In the genomic region with DNA sequence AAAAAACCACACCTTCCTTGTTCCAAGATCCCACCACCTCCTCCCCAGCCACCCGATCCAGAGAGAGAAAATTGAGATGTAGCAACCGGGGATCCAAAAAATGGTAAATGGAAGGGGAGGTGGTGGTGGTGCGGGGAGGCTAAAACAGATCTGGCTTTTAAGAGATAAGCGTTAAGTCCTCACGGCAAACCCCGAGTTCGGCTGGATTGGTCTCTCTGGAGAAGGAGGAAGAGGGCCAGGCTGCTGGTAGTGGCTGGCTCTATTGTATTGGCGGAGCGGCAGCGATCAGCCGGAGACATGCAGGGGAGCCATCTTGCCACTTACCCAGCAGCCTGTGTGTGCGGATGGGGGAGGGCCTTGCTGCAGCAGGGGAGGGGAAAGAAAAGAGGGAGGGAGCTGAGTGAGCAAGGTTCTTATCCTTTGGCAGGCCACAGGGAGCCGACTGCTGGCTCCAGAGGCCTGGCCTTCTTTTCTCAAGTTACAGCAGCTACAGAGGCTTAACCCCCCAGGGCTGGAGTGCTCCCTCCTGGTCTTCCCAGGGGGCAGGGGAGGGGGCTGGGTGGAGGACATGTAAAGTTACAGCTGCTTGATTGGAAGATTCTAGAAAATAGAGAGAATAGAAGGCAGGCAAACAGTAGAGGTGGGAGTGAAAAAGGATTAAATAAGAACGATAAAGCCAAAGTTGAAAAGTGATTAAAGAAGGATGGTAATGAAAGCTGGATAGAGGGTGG, we compare ENCODE assay signal across 8 cellular contexts. TPM values are rescaled to one million over a fixed set of nuclear protein-coding genes. Genes with fewer than 3 reads are reported as not detected.
DNase-seq lines count a peak whose midpoint lies in the region; ATAC-seq and TF ChIP-seq lines count a peak whose summit lies in the region.

No MANE protein-coding gene starts in this region.

- H3K79me2 ChIP-seq in smooth muscle cell (ENCODE audit: low read depth), result peaks cover 48% of the 10 kb centered on the region

- H3K9me3 ChIP-seq in body of pancreas (no peaks in the 10 kb centered on the region), iPS-20b (ENCODE audit: insufficient read depth, low read depth, low read length) (no peaks in the 10 kb centered on the region), smooth muscle cell (replicated peaks; ENCODE audit: low read depth) (no peaks in the 10 kb centered on the region)

- TF ChIP-seq POLR2A in GM18505 (IDR thresholded peaks at IDR 0.05; ENCODE audit: borderline replicate concordance, extremely low read depth, insufficient read depth, insufficient read length) (peak; percentile 83), body of pancreas (IDR thresholded peaks at IDR 0.05) (peak in 2 of 3 donors; percentile 60)

- H3K27ac ChIP-seq in body of pancreas (peak overlapping the region; percentile 41 to 86 (median 72)), iPS-20b (ENCODE audit: low read length) (peak overlapping the region; percentile 94), smooth muscle cell (ENCODE audit: low read depth) (peak overlapping the region; percentile 83)

- H3K4me1 ChIP-seq in body of pancreas, result peaks cover 28% of the 10 kb centered on the region
- H3K4me1 ChIP-seq in iPS-20b (ENCODE audit: insufficient read depth, low read length), result peaks cover 33% of the 10 kb centered on the region
- H3K4me1 ChIP-seq in smooth muscle cell (ENCODE audit: low read depth), result peaks cover 26% of the 10 kb centered on the region

- peaks cover 37% of the 10 kb centered on the region for H4K20me1 ChIP-seq in smooth muscle cell (ENCODE audit: low read depth)

- ATAC-seq in GM18505 (IDR thresholded peaks at IDR 0.05; ENCODE audit: unreplicated experiment), result no peak
- peak; percentile 68 for ATAC-seq in HG02938 (IDR thresholded peaks at IDR 0.05; ENCODE audit: unreplicated experiment)
- peak; percentile 93 for ATAC-seq in body of pancreas

- no peak overlapping the region for H2AFZ ChIP-seq in smooth muscle cell (ENCODE audit: low read depth)

- H3F3A ChIP-seq in smooth muscle cell (ENCODE audit: low read depth), result peaks cover 24% of the 10 kb centered on the region

- DNase-seq in SK-N-DZ (ENCODE audit: low spot score) (peak; percentile 92), body of pancreas (peak; percentile 83 to 92 (median 88)), smooth muscle cell (lab: John Stamatoyannopoulos, UW; ENCODE audit: unreplicated experiment) (no peak), NCI-H1436 (lab: John Stamatoyannopoulos, UW) (no peak), NCI-H2029 (lab: John Stamatoyannopoulos, UW) (no peak)

- TF ChIP-seq CTCF in body of pancreas (IDR thresholded peaks at IDR 0.05) (peak in 2 of 7 experiments; percentile 11 to 15), smooth muscle cell (IDR thresholded peaks at IDR 0.05; ENCODE audit: borderline replicate concordance, insufficient read depth, poor library complexity, severe bottlenecking) (no peak)

- peak overlapping the region; percentile 98 for H3K9ac ChIP-seq in iPS-20b (ENCODE audit: low read depth, low read length)
- peak overlapping the region; percentile 89 for H3K9ac ChIP-seq in smooth muscle cell (ENCODE audit: low read depth)

- peak overlapping the region; percentile 16 to 66 for H3K4me3 ChIP-seq in body of pancreas
- H3K4me3 ChIP-seq in iPS-20b (ENCODE audit: low read length), result peak overlapping the region; percentile 88
- peak overlapping the region; percentile 76 for H3K4me3 ChIP-seq in smooth muscle cell

- H3K36me3 ChIP-seq in body of pancreas (replicated peaks in 1 of 2; ENCODE audit: insufficient read depth in 1 of 2, low read depth in 2 of 2), result peaks cover 0 to 27% of the 10 kb centered on the region in 2 donors
- H3K36me3 ChIP-seq in iPS-20b (ENCODE audit: insufficient read depth, low read depth, low read length), result peaks cover 72% of the 10 kb centered on the region
- H3K36me3 ChIP-seq in smooth muscle cell (ENCODE audit: low read depth), result peaks cover 3% of the 10 kb centered on the region

- H3K4me2 ChIP-seq in smooth muscle cell, result peak overlapping the region; percentile 91

- 0 to 1% methylated on average over 14 of the region's 14 CpGs for WGBS in body of pancreas, 2 donors
- 2% methylated on average over 13 of the region's 14 CpGs for WGBS in smooth muscle cell (ENCODE audit: low lambda C conversion rate)

- H3K27me3 ChIP-seq in body of pancreas (no peaks in the 10 kb centered on the region), iPS-20b (ENCODE audit: insufficient read depth, low read length) (no peaks in the 10 kb centered on the region), smooth muscle cell (ENCODE audit: low read depth) (no peaks in the 10 kb centered on the region)

- intact Hi-C loops in body of pancreas (cut with DNase I), result no loop called here

RNA-seq across cellular contexts. Expression of a gene that starts 14.1 kb away (rescaled TPM):
- polyA plus RNA-seq in SK-N-DZ (2014; cell fraction: cytosol; rRNA removed), result 58.9 and 63.3 TPM in 2 replicates
- polyA plus RNA-seq in SK-N-DZ (2014; cell fraction: nucleus; rRNA removed), result 246 and 343 TPM in 2 replicates
- total RNA-seq in body of pancreas, result 1 to 10 TPM; 4.9 to 9.9 TPM
- total RNA-seq in smooth muscle cell, result 3.6 and 5.5 TPM in 2 replicates
- 6.9 and 8.0 TPM in 2 replicates for polyA plus RNA-seq in smooth muscle cell

RNA-seq across cellular contexts. Expression of a gene that starts 23.5 kb away (rescaled TPM):
- 79.3 and 83.7 TPM in 2 replicates for polyA plus RNA-seq in SK-N-DZ (2014; cell fraction: cytosol; rRNA removed)
- polyA plus RNA-seq in SK-N-DZ (2014; cell fraction: nucleus; rRNA removed), result 394 and 582 TPM in 2 replicates
- 100 to 1,000 TPM in 1 of 2 donors, 10 to 100 TPM in 1; 91.6 to 110 TPM for total RNA-seq in body of pancreas
- 64.5 and 69.0 TPM in 2 replicates for total RNA-seq in smooth muscle cell
- polyA plus RNA-seq in smooth muscle cell, result 33.7 and 39.3 TPM in 2 replicates

RNA-seq across cellular contexts. Expression of a gene that starts 23.9 kb away (rescaled TPM):
- polyA plus RNA-seq in SK-N-DZ (2014; cell fraction: cytosol; rRNA removed), result 39.5 and 46.2 TPM in 2 replicates
- 15.8 and 33.9 TPM in 2 replicates for polyA plus RNA-seq in SK-N-DZ (2014; cell fraction: nucleus; rRNA removed)
- total RNA-seq in body of pancreas (1 to 10 TPM; 3.6 to 7.0 TPM), smooth muscle cell (54.1 and 57.2 TPM in 2 replicates)
- polyA plus RNA-seq in smooth muscle cell, result 119 and 130 TPM in 2 replicates

RNA-seq across cellular contexts. Expression of a gene that starts 29.4 kb away (rescaled TPM):
- not detected in 2 replicates for polyA plus RNA-seq in SK-N-DZ (2014; cell fraction: cytosol; rRNA removed)
- not detected in 2 replicates for polyA plus RNA-seq in SK-N-DZ (2014; cell fraction: nucleus; rRNA removed)
- not detected for total RNA-seq in body of pancreas
- total RNA-seq in smooth muscle cell, result not detected in 2 replicates
- not detected in 2 replicates for polyA plus RNA-seq in smooth muscle cell

RNA-seq across cellular contexts. Expression of a gene that starts 33.4 kb away (rescaled TPM):
- polyA plus RNA-seq in SK-N-DZ (2014; cell fraction: cytosol; rRNA removed), result not detected in 2 replicates
- 0.06 TPM in 1 of 2 replicates, not detected in the other for polyA plus RNA-seq in SK-N-DZ (2014; cell fraction: nucleus; rRNA removed)
- total RNA-seq in body of pancreas, result not detected
- not detected in 2 replicates for total RNA-seq in smooth muscle cell
- polyA plus RNA-seq in smooth muscle cell, result not detected in 2 replicates

Comparison
In these comparisons a context has a peak if more than half of its experiments do, and no peak if none do; other contexts are left out.
1. DNase-seq: peak in SK-N-DZ (single experiment) and body of pancreas (4 of 4); none in smooth muscle cell (single experiment), NCI-H1436 (single experiment) and NCI-H2029 (single experiment).
2. Peak in every context shown above with its lines, with median percentiles within 50 percentile points of each other: H3K27ac ChIP-seq and H3K4me3 ChIP-seq.